7 cellular contexts compared by ENCODE assay signal in the genomic region with DNA sequence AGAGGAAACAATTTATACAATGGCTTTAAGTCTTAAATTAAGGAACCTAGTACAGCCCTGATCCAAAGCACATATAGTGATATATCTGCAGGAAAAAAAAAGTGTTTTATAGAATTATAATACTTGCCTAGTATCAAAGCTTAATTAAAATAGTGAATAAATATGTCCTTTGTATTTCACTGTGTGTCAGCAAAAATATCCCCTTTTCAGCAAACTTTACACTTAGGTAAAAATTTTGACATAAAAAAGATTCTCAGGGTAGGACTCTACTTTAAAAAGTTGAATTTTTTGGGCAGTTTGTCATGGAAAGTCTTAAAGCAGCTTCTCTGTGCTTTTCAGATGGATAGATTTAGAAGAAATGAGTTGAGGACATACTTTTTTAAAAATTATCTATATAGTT.
"Had no signal": no experiment of that assay in that cellular context is flagged by ENCODE, and none has a peak within 500 bp of the region (broad histone marks: within the 10 kb centered on the region; RNA-seq: fewer than 3 reads in every experiment).

No MANE protein-coding gene starts in this region.

- ATAC-seq: GM12878 had no signal

- FAIRE-seq: GM12878, GM12891, GM12892, GM18507, GM19239 had no signal

- H3K4me3 ChIP-seq: GM12878 had no signal

- DNase-seq: GDM1, GF-D8 had no signal
